Comparison of ENCODE assay signal across 8 cellular contexts in the genomic region with DNA sequence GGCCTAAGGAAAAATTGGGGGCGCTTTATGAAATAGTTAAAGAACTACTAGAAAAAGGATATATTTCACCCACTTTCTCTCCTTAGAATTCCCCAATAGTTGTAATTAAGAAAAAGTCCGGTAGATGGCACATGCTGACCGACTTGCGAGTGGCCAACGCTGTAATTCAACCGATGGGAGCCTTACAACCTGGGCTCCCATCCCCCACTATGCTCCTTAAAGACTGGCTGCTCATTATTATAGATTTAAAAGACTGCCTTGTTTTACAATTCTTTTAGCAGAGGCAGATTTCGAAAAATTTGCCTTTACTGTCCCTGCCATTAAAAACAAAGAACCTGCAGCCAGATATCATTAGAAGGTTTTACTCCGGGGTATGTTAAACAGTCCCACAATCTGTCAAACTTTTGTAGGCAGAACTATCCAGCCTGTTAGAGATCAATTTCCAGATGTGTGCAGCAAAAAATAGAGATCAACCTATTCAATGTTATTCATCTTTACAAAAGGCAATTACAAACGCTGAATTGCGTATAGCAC. TPM values are rescaled to one million over a fixed set of nuclear protein-coding genes. Genes with fewer than 3 reads are reported as not detected.
DNase-seq lines count a peak whose midpoint lies in the region; ATAC-seq, FAIRE-seq and TF ChIP-seq lines count a peak whose summit lies in the region.

No MANE protein-coding gene starts in this region.

- no peaks in the 10 kb centered on the region for H3K36me3 ChIP-seq in CD4-positive, CD25-positive, alpha-beta regulatory T cell (ENCODE audit: control insufficient read depth, insufficient read depth, low read length)
- H3K36me3 ChIP-seq in mesendoderm (ENCODE audit: control insufficient read depth, insufficient read depth, low read length), result no peaks in the 10 kb centered on the region
- H3K36me3 ChIP-seq in stomach smooth muscle (ENCODE audit: control insufficient read depth in 2 of 2, insufficient read depth in 2 of 2, low read length in 2 of 2), result no peaks in the 10 kb centered on the region

- peak; percentile 92 for FAIRE-seq in GM19239 (lab: Jason Lieb, UNC)

- peak overlapping the region; percentile 85 for H3K56ac ChIP-seq in mesendoderm (ENCODE audit: low read length)

- peak overlapping the region; percentile 89 to 90 (median 90) for H3K4me3 Mint-ChIP-seq in CD4-positive, CD25-positive, alpha-beta regulatory T cell
- peak overlapping the region; percentile 95 for H3K4me3 Mint-ChIP-seq in endothelial cell (ENCODE audit: unreplicated experiment)

- no peaks in the 10 kb centered on the region for H3K79me1 ChIP-seq in mesendoderm (ENCODE audit: low read length)

- peaks cover 15% of the 10 kb centered on the region for H3K27me3 Mint-ChIP-seq in CD4-positive, CD25-positive, alpha-beta regulatory T cell
- H3K27me3 Mint-ChIP-seq in endothelial cell (ENCODE audit: unreplicated experiment), result peaks cover 3% of the 10 kb centered on the region

- peak overlapping the region; percentile 26 for H3K4me2 ChIP-seq in mesendoderm (ENCODE audit: low read length)

- H2BK120ac ChIP-seq in mesendoderm (ENCODE audit: low read depth, low read length), result no peak overlapping the region

- peak overlapping the region; percentile 38 to 80 (median 66) for H3K27ac Mint-ChIP-seq in CD4-positive, CD25-positive, alpha-beta regulatory T cell
- H3K27ac Mint-ChIP-seq in endothelial cell (ENCODE audit: unreplicated experiment), result no peak overlapping the region

- H2BK15ac ChIP-seq in mesendoderm (replicated peaks; ENCODE audit: low read depth), result no peak overlapping the region

- H3K9me3 Mint-ChIP-seq in CD4-positive, CD25-positive, alpha-beta regulatory T cell, result no peaks in the 10 kb centered on the region
- H3K9me3 Mint-ChIP-seq in endothelial cell (ENCODE audit: unreplicated experiment), result no peaks in the 10 kb centered on the region

- peaks cover 5 to 21% (median 7%) of the 10 kb centered on the region in 4 donors for H3K4me1 Mint-ChIP-seq in CD4-positive, CD25-positive, alpha-beta regulatory T cell
- peaks cover 10% of the 10 kb centered on the region for H3K4me1 Mint-ChIP-seq in endothelial cell (ENCODE audit: unreplicated experiment)

- no peak overlapping the region for H3K23ac ChIP-seq in mesendoderm (ENCODE audit: low read length)

- no peak overlapping the region for H4K5ac ChIP-seq in mesendoderm (ENCODE audit: low read length)

- H3K9me3 ChIP-seq in CD4-positive, CD25-positive, alpha-beta regulatory T cell (ENCODE audit: control insufficient read depth in 2 of 2, low read length in 2 of 2), result no peaks in the 10 kb centered on the region
- no peaks in the 10 kb centered on the region for H3K9me3 ChIP-seq in stomach smooth muscle (ENCODE audit: control insufficient read depth in 2 of 2, low read length in 2 of 2)

- peak; percentile 76 to 80 for ATAC-seq in CD4-positive, CD25-positive, alpha-beta regulatory T cell (ENCODE audit: low read depth in 2 of 2)
- peak; percentile 75 for ATAC-seq in HG03378 (IDR thresholded peaks at IDR 0.05; ENCODE audit: unreplicated experiment)

- peak; percentile 75 for TF ChIP-seq CTCF in endothelial cell (IDR thresholded peaks at IDR 0.05; ENCODE audit: unreplicated experiment)

- no peak overlapping the region for H3K4ac ChIP-seq in mesendoderm (ENCODE audit: low read depth, low read length)

- WGBS in mesendoderm (ENCODE audit: extremely low coverage, insufficient coverage, low lambda C conversion rate), result no CpG with 5 or more reads among the region's 10 CpGs

- H3K27ac ChIP-seq in CD4-positive, CD25-positive, alpha-beta regulatory T cell (ENCODE audit: insufficient read depth, low read length, poor library complexity, severe bottlenecking), result no peak overlapping the region
- H3K27ac ChIP-seq in mesendoderm (ENCODE audit: low read depth, low read length) (peak overlapping the region; percentile 69), stomach smooth muscle (ENCODE audit: low read length) (no peak overlapping the region)

- DNase-seq in CD4-positive, CD25-positive, alpha-beta regulatory T cell, result peak; percentile 28 to 84 (median 66)
- DNase-seq in GM19239 (ENCODE audit: insufficient read length, low spot score) (no peak), NCI-H345 treated with DMSO at 0.1 percent for 48 hours (lab: John Stamatoyannopoulos, UW; ENCODE audit: unreplicated experiment) (peak; percentile 72), endothelial cell (ENCODE audit: low spot score) (peak; percentile 55), mesendoderm (peak; percentile 88)
- DNase-seq in activated CD4-positive, alpha-beta T cell treated with anti-CD3 and anti-CD28 coated beads for 1 hour, result peak; percentile 33

- no peak overlapping the region for H2AK5ac ChIP-seq in mesendoderm (ENCODE audit: low read length)

- no peak overlapping the region for H3K18ac ChIP-seq in mesendoderm (ENCODE audit: low read length)

- H3K36me3 Mint-ChIP-seq in CD4-positive, CD25-positive, alpha-beta regulatory T cell, result no peaks in the 10 kb centered on the region
- no peaks in the 10 kb centered on the region for H3K36me3 Mint-ChIP-seq in endothelial cell (ENCODE audit: low read depth, unreplicated experiment)

- no peak overlapping the region for H4K8ac ChIP-seq in mesendoderm (ENCODE audit: low read depth, low read length)

- H3K9ac ChIP-seq in mesendoderm (ENCODE audit: low read length) (peak overlapping the region; percentile 73), stomach smooth muscle (ENCODE audit: low read length in 2 of 2) (peak overlapping the region; percentile 67 to 79)

- H3K4me1 ChIP-seq in CD4-positive, CD25-positive, alpha-beta regulatory T cell (ENCODE audit: control insufficient read depth, insufficient read depth, low read length, poor library complexity, severe bottlenecking), result peaks cover 12% of the 10 kb centered on the region
- H3K4me1 ChIP-seq in mesendoderm (ENCODE audit: control insufficient read depth, low read depth, low read length), result no peaks in the 10 kb centered on the region
- H3K4me1 ChIP-seq in stomach smooth muscle (ENCODE audit: control insufficient read depth, insufficient read depth, low read length), result peaks cover 8% of the 10 kb centered on the region

- no peaks in the 10 kb centered on the region for H3K27me3 ChIP-seq in CD4-positive, CD25-positive, alpha-beta regulatory T cell (ENCODE audit: control insufficient read depth, insufficient read depth, low read length)
- H3K27me3 ChIP-seq in mesendoderm (ENCODE audit: insufficient read depth, low read length, poor library complexity) (no peaks in the 10 kb centered on the region), stomach smooth muscle (ENCODE audit: control insufficient read depth in 1 of 2, insufficient read depth in 2 of 2, low read length in 2 of 2) (peaks cover 0 to 2% of the 10 kb centered on the region in 2 donors)

- H2BK5ac ChIP-seq in mesendoderm (ENCODE audit: low read length), result no peak overlapping the region

- peak overlapping the region; percentile 97 for H3K4me3 ChIP-seq in CD4-positive, CD25-positive, alpha-beta regulatory T cell (ENCODE audit: low read depth, low read length)
- H3K4me3 ChIP-seq in mesendoderm (ENCODE audit: low read length), result peak overlapping the region; percentile 55
- peak overlapping the region; percentile 79 to 83 for H3K4me3 ChIP-seq in stomach smooth muscle (ENCODE audit: low read length in 2 of 2)

- H3K79me2 ChIP-seq in mesendoderm (ENCODE audit: control insufficient read depth, insufficient read depth, low read length), result no peaks in the 10 kb centered on the region

RNA-seq across cellular contexts. Expression of gene PRSS16, which starts 58.5 kb away (rescaled TPM):
- total RNA-seq in CD4-positive, CD25-positive, alpha-beta regulatory T cell, result 0.49 TPM
- polyA plus RNA-seq in CD4-positive, CD25-positive, alpha-beta regulatory T cell, result 1 to 10 TPM in 1 of 4 donors, under 1 TPM in 3; 0.19 to 1.7 (median 0.49) TPM
- total RNA-seq in endothelial cell (ENCODE audit: unreplicated experiment), result 6.1 TPM
- 8.8 TPM for polyA plus RNA-seq in mesendoderm (2013, experiment 1 of 2)
- 9.5 TPM for polyA plus RNA-seq in mesendoderm (2013, experiment 2 of 2)
